Comparison of ENCODE assay signal across 8 cellular contexts in genomic region chr15:81297147-81297572, GRCh38. TPM values are rescaled to one million over a fixed set of nuclear protein-coding genes. Genes with fewer than 3 reads are reported as not detected.
A peak's percentile ranks its signal among the peaks of the same experiment; 100 is the strongest.
DNase-seq lines count a peak whose midpoint lies in the region; ATAC-seq, FAIRE-seq and TF ChIP-seq lines count a peak whose summit lies in the region.

No MANE protein-coding gene starts in this region.

- ATAC-seq in CD4-positive, alpha-beta T cell (ENCODE audit: poor library complexity), result no peak
- ATAC-seq in natural killer cell (no peak), GM18511 (IDR thresholded peaks at IDR 0.05; ENCODE audit: unreplicated experiment) (no peak), HG03571 (IDR thresholded peaks at IDR 0.05; ENCODE audit: unreplicated experiment) (no peak)

- intact Hi-C loops in CD4-positive, alpha-beta T cell (cut with DNase I, micrococcal nuclease), result loop anchor here (2.0 to 10.0 kb wide), 4 partner anchors 16 to 302 kb away; partner anchors contain the start of gene TLNRD1 (in 1 of the 2)
- intact Hi-C loops in natural killer cell (cut with micrococcal nuclease), result loop anchor here (2.0 kb wide), 2 partner anchors 18 to 22 kb away; no protein-coding TSS in a partner anchor

- peak overlapping the region; percentile 99 for H3K4me3 Mint-ChIP-seq in CD4-positive, alpha-beta T cell
- peak overlapping the region; percentile 99 for H3K4me3 Mint-ChIP-seq in natural killer cell

- no peaks in the 10 kb centered on the region for H3K9me3 ChIP-seq in CD4-positive, alpha-beta T cell (ENCODE audit: control insufficient read depth, low read length)

- no peak for TF ChIP-seq RAD21 in Ishikawa (IDR thresholded peaks at IDR 0.05; ENCODE audit: low read depth)

- no peaks in the 10 kb centered on the region for H3K36me3 ChIP-seq in bronchial epithelial cell (ENCODE audit: control insufficient read depth, insufficient read depth, low read length)

- POLR2A ChIA-PET in CD4-positive, alpha-beta T cell (lab: Charles Lee), result interaction anchor here (0.6 to 22.8 kb wide), 16 partner anchors 8 to 1374 kb away, joined by 3 to 472 read pairs (median 11); partner anchors contain the start of genes STARD5 and TLNRD1

- H3K36me3 Mint-ChIP-seq in CD4-positive, alpha-beta T cell (ENCODE audit: low read depth), result peaks cover 61% of the 10 kb centered on the region
- peaks cover 17% of the 10 kb centered on the region for H3K36me3 Mint-ChIP-seq in natural killer cell

- peak overlapping the region; percentile 92 for H3K27ac Mint-ChIP-seq in CD4-positive, alpha-beta T cell
- H3K27ac Mint-ChIP-seq in natural killer cell, result peak overlapping the region; percentile 97 to 98

- H3K4me3 ChIP-seq in bronchial epithelial cell (ENCODE audit: low read depth, low read length), result no peak overlapping the region

- TF ChIP-seq CTCF in CD4-positive, alpha-beta T cell (IDR thresholded peaks at IDR 0.05), result no peak
- TF ChIP-seq CTCF in bronchial epithelial cell (IDR thresholded peaks at IDR 0.05; ENCODE audit: insufficient read depth, low read length, severe bottlenecking) (no peak), natural killer cell (IDR thresholded peaks at IDR 0.05) (no peak)

- no peaks in the 10 kb centered on the region for H3K9me3 Mint-ChIP-seq in CD4-positive, alpha-beta T cell
- no peaks in the 10 kb centered on the region for H3K9me3 Mint-ChIP-seq in natural killer cell

- H3K4me1 Mint-ChIP-seq in CD4-positive, alpha-beta T cell (ENCODE audit: low read depth), result peaks cover 68% of the 10 kb centered on the region
- peaks cover 93 to 100% of the 10 kb centered on the region in 2 donors for H3K4me1 Mint-ChIP-seq in natural killer cell

- no peaks in the 10 kb centered on the region for H3K27me3 Mint-ChIP-seq in CD4-positive, alpha-beta T cell
- no peaks in the 10 kb centered on the region for H3K27me3 Mint-ChIP-seq in natural killer cell (ENCODE audit: low read depth in 2 of 2)

- TF ChIP-seq EP300 in Ishikawa (IDR thresholded peaks at IDR 0.05; ENCODE audit: borderline replicate concordance), result peak; percentile 67; the same call in 1 of the 2 replicates

- no peaks in the 10 kb centered on the region for H3K27me3 ChIP-seq in CD4-positive, alpha-beta T cell (ENCODE audit: control insufficient read depth, insufficient read depth, low read length)
- no peaks in the 10 kb centered on the region for H3K27me3 ChIP-seq in bronchial epithelial cell (ENCODE audit: control insufficient read depth, insufficient read depth, low read length)

- CTCF ChIA-PET in CD4-positive, alpha-beta T cell (lab: Charles Lee), result interaction anchor here (1.4 to 8.1 kb wide), 5 partner anchors 11 to 40 kb away, joined by 3 to 57 read pairs (median 17); no protein-coding TSS in a partner anchor

- peak overlapping the region; percentile 95 for H3K27ac ChIP-seq in CD4-positive, alpha-beta T cell (ENCODE audit: low read depth, low read length)

- peak; percentile 99 for FAIRE-seq in bronchial epithelial cell (lab: Jason Lieb, UNC)

- no peak for DNase-seq in CD4-positive, alpha-beta T cell
- peak; percentile 96 for DNase-seq in bronchial epithelial cell (ENCODE audit: low read depth)
- DNase-seq in natural killer cell, result no peak
- DNase-seq in 8988T, result no peak
- no peak for DNase-seq in NCI-H2171 treated with DMSO at 0.1 percent for 48 hours (lab: John Stamatoyannopoulos, UW)

TF ChIP-seq in Ishikawa, 13 proteins besides CTCF, POLR2A, EP300 and RAD21:
- TF ChIP-seq CREB1 (IDR thresholded peaks at IDR 0.05; ENCODE audit: low read depth) (no peak), ZBTB7A (IDR thresholded peaks at IDR 0.05; ENCODE audit: low read depth) (no peak), MAX (IDR thresholded peaks at IDR 0.05) (0 out of 2 replicates have a peak, but pooled peaks have one; percentile 28), EGR1 (IDR thresholded peaks at IDR 0.05) (0 out of 2 replicates have a peak, but pooled peaks have one; percentile 43), YY1 (IDR thresholded peaks at IDR 0.05; ENCODE audit: low read depth) (no peak), TAF1 (IDR thresholded peaks at IDR 0.05; ENCODE audit: low read depth) (no peak), TCF12 (IDR thresholded peaks at IDR 0.05; ENCODE audit: low read depth) (peak; percentile 89), NFIC (IDR thresholded peaks at IDR 0.05) (peak; percentile 95), REST (IDR thresholded peaks at IDR 0.05; ENCODE audit: low read depth) (peak; percentile 78), CEBPB (IDR thresholded peaks at IDR 0.05) (peak; percentile 79), TEAD4 (IDR thresholded peaks at IDR 0.05) (peak; percentile 92), USF1 (IDR thresholded peaks at IDR 0.05) (no peak), FOXM1 (IDR thresholded peaks at IDR 0.05; ENCODE audit: borderline replicate concordance, low read depth) (no peak)
TF ChIP-seq in Ishikawa: peak in this region for 7.

RNA-seq across cellular contexts. Expression of gene STARD5, which starts 26.8 kb away (rescaled TPM):
- total RNA-seq in CD4-positive, alpha-beta T cell, result 1 to 10 TPM; 9.7 to 9.8 TPM
- total RNA-seq in bronchial epithelial cell, result 5.0 and 5.9 TPM in 2 replicates
- total RNA-seq in natural killer cell, result 1 to 10 TPM; 4.7 to 6.6 (median 6.3) TPM
